In the genomic region with DNA sequence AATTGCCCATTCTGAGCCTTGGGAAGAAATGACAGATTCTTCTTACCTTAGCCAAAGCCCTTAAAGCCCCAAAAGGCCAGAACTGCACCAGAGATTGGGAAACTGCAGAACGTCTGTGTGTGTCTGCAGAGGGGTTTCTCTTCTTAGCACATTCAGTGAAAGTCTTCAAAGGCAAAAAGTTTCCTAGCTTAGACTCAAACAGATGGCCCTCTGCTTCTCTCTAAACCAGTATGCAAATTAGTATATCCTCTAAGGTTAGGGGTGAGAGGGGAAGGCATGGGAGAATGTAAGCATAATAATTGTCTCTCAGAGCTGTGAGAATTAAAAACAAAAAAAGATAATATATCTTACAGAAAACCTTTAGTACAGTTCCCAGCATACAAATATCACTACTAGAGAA, we compare ENCODE assay signal across 22 cellular contexts.
"Had no signal": no experiment of that assay in that cellular context is flagged by ENCODE, and none has a peak within 500 bp of the region (broad histone marks: within the 10 kb centered on the region; RNA-seq: fewer than 3 reads in every experiment).

No MANE protein-coding gene starts in this region.

- H3K4me2 ChIP-seq: KMS-11, SK-N-SH had no signal

- H3K4me3 ChIP-seq: K562 had no signal

- H3K4me1 Mint-ChIP-seq: IgD-negative memory B cell had no signal

- H3K9me3 ChIP-seq: SK-N-SH had no signal

- H3K27ac Mint-ChIP-seq: IgD-negative memory B cell had no signal

- ATAC-seq: K562, Panc1, PC-3 had no signal

- H3K27ac ChIP-seq: HL-60, KMS-11, RWPE1 had no signal

- H3K36me3 Mint-ChIP-seq: IgD-negative memory B cell had no signal

- DNase-seq: Kasumi-1, NCI-H1092, NCI-H1105 treated with DMSO at 0.1 percent for 48 hours, NCI-H1417 treated with DMSO at 0.1 percent for 48 hours, NCI-H146, NCI-H1694 treated with DMSO at 0.1 percent for 48 hours, NCI-H1930, NCI-H2081, NCI-H2107, NCI-H2227 treated with DMSO at 0.1 percent for 48 hours, NCI-H526 treated with DMSO at 0.1 percent for 48 hours, NCI-H748 treated with DMSO at 0.1 percent for 48 hours, PC-3, SHP77, SK-N-SH, SW 1271 had no signal

- H3K9me3 Mint-ChIP-seq: IgD-negative memory B cell had no signal

- H3K4me3 Mint-ChIP-seq: IgD-negative memory B cell had no signal

- H3K9ac ChIP-seq: KMS-11, SK-N-SH had no signal
